ENCODE assay signal across 6 cellular contexts in genomic region chrX:102458615-102459014, GRCh38. TPM values are rescaled to one million over a fixed set of nuclear protein-coding genes. Genes with fewer than 3 reads are reported as not detected.
"Had no signal": no experiment of that assay in that cellular context is flagged by ENCODE, and none has a peak within 500 bp of the region (broad histone marks: within the 10 kb centered on the region; RNA-seq: fewer than 3 reads in every experiment).

No MANE protein-coding gene starts in this region.

RNA-seq across cellular contexts. Expression of gene TCP11X2, which starts 13.0 kb away (rescaled TPM):
- total RNA-seq: M059J, PC-3, Peyer's patch, Right ventricle myocardium superior, SJSA1 had no signal
- polyA plus RNA-seq: SK-N-SH had no signal

RNA-seq across cellular contexts. Expression of gene NXF2B, which starts 18.8 kb away (rescaled TPM):
- total RNA-seq: PC-3, Peyer's patch, Right ventricle myocardium superior, SJSA1 had no signal
- polyA plus RNA-seq: SK-N-SH had no signal

RNA-seq across cellular contexts. Expression of gene TMSB15A, which starts 57.9 kb away (rescaled TPM):
- total RNA-seq: Peyer's patch, Right ventricle myocardium superior had no signal
